ENCODE assay signal across 19 cellular contexts in the genomic region with DNA sequence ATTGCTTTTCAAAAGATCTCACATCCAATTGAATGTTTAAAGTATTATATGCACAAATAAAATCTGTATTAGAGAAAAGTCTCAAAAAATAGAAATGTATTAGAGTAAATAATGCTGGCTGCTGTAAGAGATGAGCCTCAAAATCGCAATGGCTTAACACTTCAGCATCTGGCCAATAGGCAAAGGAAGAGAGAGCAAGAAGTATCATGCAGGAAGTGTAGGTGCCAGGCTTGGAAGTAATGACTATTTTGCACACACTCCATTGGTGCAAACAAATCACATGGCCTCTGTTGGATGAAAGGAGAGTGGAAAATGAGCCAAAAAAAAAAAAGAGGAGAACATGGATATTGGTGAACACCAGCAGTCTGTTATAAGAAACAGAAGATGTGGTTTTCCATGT.
"Had no signal": no experiment of that assay in that cellular context is flagged by ENCODE, and none has a peak within 500 bp of the region (broad histone marks: within the 10 kb centered on the region; RNA-seq: fewer than 3 reads in every experiment).

No MANE protein-coding gene starts in this region.

- H3K4me3 ChIP-seq: left lung, mucosa of descending colon, pancreas, sigmoid colon, uterus had no signal

- H3K27ac Mint-ChIP-seq: activated naive CD8-positive, alpha-beta T cell treated with anti-CD3 and anti-CD28 coated beads for 36 hours had no signal

- H3K9me3 ChIP-seq: left lung, mucosa of descending colon, pancreas, uterus had no signal

- ATAC-seq: left lung; naive thymus-derived CD4-positive, alpha-beta T cell; pancreas had no signal

- H3K4me1 ChIP-seq: uterus had no signal

- H3K4me1 Mint-ChIP-seq: activated naive CD8-positive, alpha-beta T cell treated with anti-CD3 and anti-CD28 coated beads for 36 hours; central memory CD8-positive, alpha-beta T cell; naive thymus-derived CD4-positive, alpha-beta T cell had no signal

- H3K27ac ChIP-seq: brain microvascular endothelial cell, left lung, pancreas, uterus had no signal

- H3K36me3 ChIP-seq: brain microvascular endothelial cell, left lung, pancreas, sigmoid colon, uterus had no signal

- H3K27me3 ChIP-seq: pancreas, uterus had no signal

- H3K9me3 Mint-ChIP-seq: activated B cell treated with CpG ODN at 0.5 μM for 24 hours; activated naive CD8-positive, alpha-beta T cell treated with anti-CD3 and anti-CD28 coated beads for 36 hours; central memory CD8-positive, alpha-beta T cell had no signal

- H3K4me3 Mint-ChIP-seq: activated B cell treated with CpG ODN at 0.5 μM for 24 hours; activated naive CD8-positive, alpha-beta T cell treated with anti-CD3 and anti-CD28 coated beads for 36 hours; central memory CD8-positive, alpha-beta T cell; naive thymus-derived CD4-positive, alpha-beta T cell had no signal

- H3K36me3 Mint-ChIP-seq: activated naive CD8-positive, alpha-beta T cell treated with anti-CD3 and anti-CD28 coated beads for 36 hours; naive thymus-derived CD4-positive, alpha-beta T cell had no signal

- FAIRE-seq: endothelial cell of umbilical vein, kidney, pancreas had no signal

- DNase-seq: activated B cell treated with CpG ODN at 0.5 μM for 24 hours; activated CD4-positive, alpha-beta T cell treated with anti-CD3 and anti-CD28 coated beads for 48 hours; activated CD8-positive, alpha-beta memory T cell treated with anti-CD3 and anti-CD28 coated beads, Interleukin-2, amount 50 U/mL, for 48 hours; activated naive CD8-positive, alpha-beta T cell treated with anti-CD3 and anti-CD28 coated beads for 36 hours; amygdala; brain microvascular endothelial cell; effector CD8-positive, alpha-beta T cell; foreskin fibroblast; hypothalamus; kidney; left lung; mucosa of descending colon; naive thymus-derived CD4-positive, alpha-beta T cell; pancreas; sigmoid colon; stimulated activated CD4-positive, alpha-beta T cell treated with anti-CD3 and anti-CD28 coated beads, Interleukin-2, amount 100 ng/mL, for 24 hours; uterus had no signal

- H3K27me3 Mint-ChIP-seq: activated B cell treated with CpG ODN at 0.5 μM for 24 hours had no signal
